Comparison of ENCODE assay signal across 13 cellular contexts in genomic region chr6:81613606-81614005, GRCh38.
A peak's percentile ranks its signal among the peaks of the same experiment; 100 is the strongest.
DNase-seq lines count a peak whose midpoint lies in the region; TF ChIP-seq lines count a peak whose summit lies in the region.
"Had no signal": no experiment of that assay in that cellular context is flagged by ENCODE, and none has a peak within 500 bp of the region (broad histone marks: within the 10 kb centered on the region; RNA-seq: fewer than 3 reads in every experiment).

No MANE protein-coding gene starts in this region.

- peak; percentile 27 for DNase-seq in AG09309 (ENCODE audit: low read depth)
- peak; percentile 49 for DNase-seq in HFF-Myc (ENCODE audit: extremely low read depth, low read depth)
- DNase-seq in SW 1271 (lab: John Stamatoyannopoulos, UW), result peak; percentile 16 to 70
- DNase-seq in fibroblast of villous mesenchyme (ENCODE audit: low read depth), result peak; percentile 83
- DNase-seq in NCI-H524 treated with DMSO at 0.1 percent for 48 hours (lab: John Stamatoyannopoulos, UW), result no peak
- DNase-seq in COR-L47 (lab: John Stamatoyannopoulos, UW), result no peak
- no peak for DNase-seq in stimulated activated naive CD4-positive, alpha-beta T cell treated with Interleukin-2 at 50 U/mL for 16 hours (lab: John Stamatoyannopoulos, UW)
- DNase-seq in UCSD-AML1 (lab: John Stamatoyannopoulos, UW; ENCODE audit: unreplicated experiment), result no peak
- DNase-seq: activated CD4-positive, alpha-beta T cell treated with anti-CD3 and anti-CD28 coated beads, Interleukin-2, amount 10 ng/mL, durations not matched to agents 24 days and 14 days; glutamatergic neuron; NCI-H1105 had no signal

- H3K4me3 ChIP-seq in AG09309 (ENCODE audit: control insufficient read depth, low read depth, low read length) (no peak overlapping the region), HFF-Myc (replicated peaks; ENCODE audit: low read depth, low read length) (no peak overlapping the region), fibroblast of villous mesenchyme (ENCODE audit: low read depth, low read length) (no peak overlapping the region)
- H3K4me3 ChIP-seq: GM23338, thoracic aorta had no signal

- TF ChIP-seq CTCF in AG09309 (IDR thresholded peaks at IDR 0.05; ENCODE audit: control insufficient read depth, insufficient read depth, low read depth, low read length, missing control alignments) (no peak), HFF-Myc (IDR thresholded peaks at IDR 0.05; ENCODE audit: low read depth, low read length, missing control alignments) (no peak), fibroblast of villous mesenchyme (IDR thresholded peaks at IDR 0.05; ENCODE audit: insufficient read depth, low read depth, low read length) (no peak)

Comparison
In these comparisons a context has a peak if more than half of its experiments do, and no peak if none do; other contexts are left out.
1. DNase-seq: peak in AG09309 (single experiment), HFF-Myc (single experiment), SW 1271 (2 of 2) and fibroblast of villous mesenchyme (single experiment); none in NCI-H524 treated with DMSO at 0.1 percent for 48 hours (single experiment), COR-L47 (single experiment), stimulated activated naive CD4-positive, alpha-beta T cell treated with Interleukin-2 at 50 U/mL for 16 hours (single experiment) and UCSD-AML1 (single experiment).